18 cellular contexts compared by ENCODE assay signal in genomic region chr6:128822271-128822670, GRCh38.
DNase-seq lines count a peak whose midpoint lies in the region; TF ChIP-seq lines count a peak whose summit lies in the region.
"Had no signal": no experiment of that assay in that cellular context is flagged by ENCODE, and none has a peak within 500 bp of the region (broad histone marks: within the 10 kb centered on the region; RNA-seq: fewer than 3 reads in every experiment).

No MANE protein-coding gene starts in this region.

- H3F3A ChIP-seq in smooth muscle cell (ENCODE audit: low read depth): peaks cover 8% of the 10 kb centered on the region

- H3K36me3 ChIP-seq in smooth muscle cell (ENCODE audit: low read depth) (no peaks in the 10 kb centered on the region), neuronal stem cell (replicated peaks in 1 of 2; ENCODE audit: control insufficient read depth in 2 of 2, insufficient read depth in 2 of 2, low read length in 2 of 2) (no peaks in the 10 kb centered on the region)
- H3K36me3 ChIP-seq: lower lobe of right lung, WERI-Rb-1 had no signal

- no peak overlapping the region for H2BK120ac ChIP-seq in neuronal stem cell (ENCODE audit: low read depth, low read length)

- no peaks in the 10 kb centered on the region for H3K79me2 ChIP-seq in smooth muscle cell (ENCODE audit: low read depth)

- no peak overlapping the region for H3K23ac ChIP-seq in neuronal stem cell (ENCODE audit: low read depth, low read length, poor library complexity)

- H4K8ac ChIP-seq in neuronal stem cell (ENCODE audit: low read depth, low read length): no peak overlapping the region

- H2BK5ac ChIP-seq in neuronal stem cell (ENCODE audit: low read length): no peak overlapping the region

- no peaks in the 10 kb centered on the region for H3K9me3 ChIP-seq in smooth muscle cell (replicated peaks; ENCODE audit: low read depth)
- H3K9me3 ChIP-seq in neuronal stem cell (replicated peaks in 1 of 2; ENCODE audit: control insufficient read depth in 2 of 2, insufficient read depth in 1 of 2, low read depth in 1 of 2, low read length in 2 of 2): no peaks in the 10 kb centered on the region
- H3K9me3 ChIP-seq: lower lobe of right lung had no signal

- no peaks in the 10 kb centered on the region for H4K20me1 ChIP-seq in smooth muscle cell (ENCODE audit: low read depth)

- H2AFZ ChIP-seq in smooth muscle cell (ENCODE audit: low read depth): no peak overlapping the region
- no peak overlapping the region for H2AFZ ChIP-seq in neuronal stem cell (ENCODE audit: low read length)

- no peak overlapping the region for H2BK15ac ChIP-seq in neuronal stem cell (ENCODE audit: low read length)

- H3K4me3 ChIP-seq in astrocyte of the spinal cord (ENCODE audit: low read depth, low read length) (no peak overlapping the region), foreskin fibroblast (ENCODE audit: low read depth in 1 of 2, low read length in 2 of 2) (no peak overlapping the region), smooth muscle cell (no peak overlapping the region), neuronal stem cell (ENCODE audit: low read length in 2 of 2) (no peak overlapping the region)
- H3K4me3 ChIP-seq: K562, lower lobe of right lung had no signal

- peaks cover 5% of the 10 kb centered on the region for H3K4me1 ChIP-seq in smooth muscle cell (ENCODE audit: low read depth)
- H3K4me1 ChIP-seq in neuronal stem cell (ENCODE audit: control insufficient read depth in 2 of 2, insufficient read depth in 1 of 2, low read depth in 1 of 2, low read length in 2 of 2): no peaks in the 10 kb centered on the region
- H3K4me1 ChIP-seq: lower lobe of right lung had no signal

- 49% methylated on average over 3 of the region's 3 CpGs for WGBS in smooth muscle cell (ENCODE audit: low lambda C conversion rate)
- WGBS in neuronal stem cell (ENCODE audit: extremely low coverage in 2 of 2, insufficient read length in 2 of 2, insufficient replicate concordance in 1 of 2), 2 donors: no CpG with 5 or more reads among the region's 3 CpGs

- H2AK5ac ChIP-seq in neuronal stem cell (ENCODE audit: low read depth, low read length): no peak overlapping the region

- no peak overlapping the region for H3K4ac ChIP-seq in neuronal stem cell (ENCODE audit: low read length)

- no peak for TF ChIP-seq CTCF in astrocyte of the spinal cord (IDR thresholded peaks at IDR 0.05; ENCODE audit: low read depth, low read length)
- TF ChIP-seq CTCF in foreskin fibroblast (IDR thresholded peaks at IDR 0.05; ENCODE audit: low read depth, low read length): no peak
- no peak for TF ChIP-seq CTCF in smooth muscle cell (IDR thresholded peaks at IDR 0.05; ENCODE audit: borderline replicate concordance, insufficient read depth, poor library complexity, severe bottlenecking)

- H3K14ac ChIP-seq in neuronal stem cell (ENCODE audit: low read length): no peak overlapping the region

- H3K27ac ChIP-seq in smooth muscle cell (ENCODE audit: low read depth) (peak overlapping the region; percentile 52), neuronal stem cell (replicated peaks; ENCODE audit: low read length) (no peak overlapping the region)
- H3K27ac ChIP-seq: 22Rv1, lower lobe of right lung, WERI-Rb-1 had no signal

- H3K9ac ChIP-seq in smooth muscle cell (ENCODE audit: low read depth) (no peak overlapping the region), neuronal stem cell (ENCODE audit: low read depth, low read length, poor library complexity) (no peak overlapping the region)

- no peak overlapping the region for H2BK12ac ChIP-seq in neuronal stem cell (ENCODE audit: low read length)

- H3K27me3 ChIP-seq in smooth muscle cell (ENCODE audit: low read depth): no peaks in the 10 kb centered on the region
- peaks cover 0 to 4% (median 0%) of the 10 kb centered on the region in 3 experiments for H3K27me3 ChIP-seq in neuronal stem cell (ENCODE audit: control insufficient read depth in 3 of 3, insufficient read depth in 3 of 3, low read depth in 1 of 3, low read length in 3 of 3)

- no peak overlapping the region for H3K18ac ChIP-seq in neuronal stem cell (ENCODE audit: low read length)

- peak overlapping the region; percentile 50 for H3K4me2 ChIP-seq in smooth muscle cell
- H3K4me2 ChIP-seq in neuronal stem cell (ENCODE audit: insufficient read depth, low read length, poor library complexity, severe bottlenecking): no peak overlapping the region

- in situ Hi-C loops in astrocyte of the spinal cord (cut with HindIII; ENCODE audit: low sequenced_read_pairs) (no loop called here), KBM-7 (cut with MboI; ENCODE audit: low pct_unique_long_range_greater_than_20kb, low sequenced_read_pairs) (no loop called here)

- DNase-seq in DMS53 (lab: John Stamatoyannopoulos, UW) (peak; percentile 21), DMS53 treated with DMSO at 0.1 percent for 48 hours (lab: John Stamatoyannopoulos, UW; ENCODE audit: unreplicated experiment) (no peak), astrocyte of the spinal cord (ENCODE audit: low read depth, low spot score) (peak; percentile 58), foreskin fibroblast (peak; percentile 3 to 24), smooth muscle cell (lab: John Stamatoyannopoulos, UW; ENCODE audit: unreplicated experiment) (no peak), neuronal stem cell (ENCODE audit: low spot score) (no peak), KBM-7 (no peak)
- no peak for DNase-seq in stimulated activated CD8-positive, alpha-beta memory T cell treated with anti-CD3 and anti-CD28 coated beads, Interleukin-4, amount 100 ng/mL, for 48 hours
- DNase-seq: activated CD8-positive, alpha-beta memory T cell treated with anti-CD3 and anti-CD28 coated beads, Interleukin-2, amount 50 U/mL, for 4 hours; effector CD8-positive, alpha-beta T cell; lower lobe of right lung; NCI-H187 treated with DMSO at 0.1 percent for 48 hours; NCI-H345; nucleus accumbens; substantia nigra; WERI-Rb-1 had no signal

- H4K91ac ChIP-seq in neuronal stem cell (ENCODE audit: low read depth, low read length, poor library complexity): no peak overlapping the region

- no peaks in the 10 kb centered on the region for H3K79me1 ChIP-seq in neuronal stem cell (ENCODE audit: low read depth, low read length)

Comparison
In these comparisons a context has a peak if more than half of its experiments do, and no peak if none do; other contexts are left out.
1. DNase-seq: peak in DMS53 (single experiment), astrocyte of the spinal cord (single experiment) and foreskin fibroblast (2 of 2); none in DMS53 treated with DMSO at 0.1 percent for 48 hours (single experiment), smooth muscle cell (single experiment), stimulated activated CD8-positive, alpha-beta memory T cell treated with anti-CD3 and anti-CD28 coated beads, Interleukin-4, amount 100 ng/mL, for 48 hours (single experiment), neuronal stem cell (single experiment) and KBM-7 (single experiment).